In the genomic region with DNA sequence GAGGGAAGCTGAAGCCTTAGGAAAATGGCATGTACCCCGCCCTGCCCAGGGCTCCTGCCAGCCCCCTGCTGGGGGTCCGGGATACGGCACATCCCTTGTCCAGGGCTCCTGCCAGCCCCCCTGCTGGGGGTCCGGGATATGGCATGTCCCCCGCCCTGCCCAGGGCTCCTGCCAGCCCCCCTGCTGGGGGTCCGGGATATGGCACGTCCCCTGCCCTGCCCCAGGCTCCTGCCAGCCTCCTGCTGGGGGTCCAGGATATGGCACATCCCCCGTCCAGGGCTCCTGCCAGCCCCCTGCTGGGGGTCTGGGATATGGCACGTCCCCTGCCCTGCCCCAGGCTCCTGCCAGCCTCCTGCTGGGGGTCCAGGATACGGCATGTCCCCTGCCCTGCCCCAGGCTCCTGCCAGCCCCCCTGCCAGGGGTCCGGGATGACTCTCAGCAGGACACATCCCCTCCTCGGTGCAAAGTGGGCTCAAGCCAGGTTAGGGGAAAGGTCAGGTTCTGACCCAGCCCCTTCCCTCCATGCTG, we compare ENCODE assay signal across 10 cellular contexts. TPM values are rescaled to one million over a fixed set of nuclear protein-coding genes. Genes with fewer than 3 reads are reported as not detected.
DNase-seq lines count a peak whose midpoint lies in the region; ATAC-seq and TF ChIP-seq lines count a peak whose summit lies in the region.
"Had no signal": no experiment of that assay in that cellular context is flagged by ENCODE, and none has a peak within 500 bp of the region (broad histone marks: within the 10 kb centered on the region; RNA-seq: fewer than 3 reads in every experiment).

No MANE protein-coding gene starts in this region.

- H3K4me1 ChIP-seq in NT2/D1 (ENCODE audit: insufficient read depth, insufficient read length), result peaks cover 15% of the 10 kb centered on the region
- peaks cover 2 to 11% (median 10%) of the 10 kb centered on the region in 4 donors for H3K4me1 ChIP-seq in esophagus muscularis mucosa
- no peaks in the 10 kb centered on the region for H3K4me1 ChIP-seq in thyroid gland
- no peaks in the 10 kb centered on the region for H3K4me1 ChIP-seq in prostate gland (replicated peaks)

- WGBS in esophagus muscularis mucosa, result 57% methylated on average over 4 of the region's 12 CpGs
- 68 to 75% methylated on average over 4 to 5 of the region's 12 CpGs for WGBS in thyroid gland, 2 donors
- 69% methylated on average over 4 of the region's 12 CpGs for WGBS in prostate gland

- TF ChIP-seq CTCF in esophagus muscularis mucosa (IDR thresholded peaks at IDR 0.05) (peak in 2 of 3 experiments; percentile 24 to 47), thyroid gland (IDR thresholded peaks at IDR 0.05) (peak in 2 of 6 experiments; percentile 23 to 30), prostate gland (IDR thresholded peaks at IDR 0.05) (no peak)

- H3K36me3 ChIP-seq in NT2/D1 (ENCODE audit: insufficient read depth, insufficient read length, low read length) (no peaks in the 10 kb centered on the region), esophagus muscularis mucosa (no peaks in the 10 kb centered on the region), thyroid gland (no peaks in the 10 kb centered on the region), prostate gland (no peaks in the 10 kb centered on the region)
- H3K36me3 ChIP-seq: adrenal gland had no signal

- H3K9me3 ChIP-seq in NT2/D1 (ENCODE audit: insufficient read depth, low read length) (peaks cover 8% of the 10 kb centered on the region; the same call in 1 of the 2 replicates), esophagus muscularis mucosa (no peaks in the 10 kb centered on the region), thyroid gland (no peaks in the 10 kb centered on the region), prostate gland (no peaks in the 10 kb centered on the region)
- H3K9me3 ChIP-seq: adrenal gland had no signal

- H3K4me3 ChIP-seq in NT2/D1 (ENCODE audit: insufficient read length, low read depth) (no peak overlapping the region), esophagus muscularis mucosa (no peak overlapping the region), thyroid gland (replicated peaks in 1 of 3) (no peak overlapping the region), prostate gland (no peak overlapping the region)
- H3K4me3 ChIP-seq: adrenal gland had no signal

- H3K27me3 ChIP-seq in NT2/D1 (ENCODE audit: insufficient read depth, insufficient read length) (no peaks in the 10 kb centered on the region), esophagus muscularis mucosa (no peaks in the 10 kb centered on the region), thyroid gland (no peaks in the 10 kb centered on the region), prostate gland (replicated peaks; ENCODE audit: insufficient read depth) (no peaks in the 10 kb centered on the region)
- H3K27me3 ChIP-seq: adrenal gland had no signal

- no peak for TF ChIP-seq EP300 in esophagus muscularis mucosa (IDR thresholded peaks at IDR 0.05)

- intact Hi-C loops in esophagus muscularis mucosa (cut with DNase I), result no loop called here
- intact Hi-C loops in posterior vena cava (cut with DNase I), result no loop called here
- intact Hi-C loops in thyroid gland (cut with DNase I), result loop anchor here (10.0 kb wide), 1 partner anchor 75 kb away; no protein-coding TSS in a partner anchor
- intact Hi-C loops in prostate gland (cut with DNase I), result no loop called here

- no peak overlapping the region for H3K27ac ChIP-seq in esophagus muscularis mucosa (replicated peaks in 1 of 4)
- H3K27ac ChIP-seq in thyroid gland, result no peak overlapping the region
- no peak overlapping the region for H3K27ac ChIP-seq in prostate gland

- ATAC-seq in HG02938 (IDR thresholded peaks at IDR 0.05; ENCODE audit: unreplicated experiment) (no peak), GM18873 (IDR thresholded peaks at IDR 0.05; ENCODE audit: low FRiP score, unreplicated experiment) (no peak)

- no peak for TF ChIP-seq POLR2A in esophagus muscularis mucosa (IDR thresholded peaks at IDR 0.05; ENCODE audit: low read depth)
- TF ChIP-seq POLR2A in thyroid gland (IDR thresholded peaks at IDR 0.05), result no peak
- no peak for TF ChIP-seq POLR2A in prostate gland (IDR thresholded peaks at IDR 0.05)

- DNase-seq in ELR (ENCODE audit: low read depth), result peak; percentile 57
- DNase-seq in NT2/D1 (ENCODE audit: low read depth, low spot score), result peak; percentile 28
- DNase-seq in esophagus muscularis mucosa (ENCODE audit: extremely low spot score), result no peak
- DNase-seq in posterior vena cava (ENCODE audit: low spot score), result peak; percentile 61
- DNase-seq in thyroid gland, result no peak
- DNase-seq in prostate gland (ENCODE audit: low spot score), result no peak
- DNase-seq: NCI-H446 had no signal

- H3K9ac ChIP-seq in NT2/D1 (ENCODE audit: insufficient read length, low read depth), result no peak overlapping the region

RNA-seq across cellular contexts. Expression of gene RPH3AL, which starts 43.2 kb away (rescaled TPM):
- 10 to 100 TPM in 3 of 4 donors, 1 to 10 TPM in 1; 8.7 to 21.0 (median 14.8) TPM for total RNA-seq in esophagus muscularis mucosa
- 10 to 100 TPM in 1 of 2 donors, 1 to 10 TPM in 1; 9.7 to 11.2 TPM for total RNA-seq in posterior vena cava
- 10 to 100 TPM; 19.1 to 47.7 (median 42.5) TPM for total RNA-seq in thyroid gland
- 10 to 100 TPM; 11.7 to 17.8 TPM for total RNA-seq in prostate gland

Comparison
In these comparisons a context has a peak if more than half of its experiments do, and no peak if none do; other contexts are left out.
1. DNase-seq: peak in ELR (single experiment), NT2/D1 (single experiment) and posterior vena cava (single experiment); none in esophagus muscularis mucosa (single experiment), thyroid gland (0 of 2) and prostate gland (single experiment).
2. CTCF ChIP-seq: peak in esophagus muscularis mucosa (2 of 3); none in prostate gland (0 of 4).